In genomic region chr3:46986782-46987484, GRCh38 we compare ENCODE assay signal across 10 cellular contexts. TPM values are rescaled to one million over a fixed set of nuclear protein-coding genes. Genes with fewer than 3 reads are reported as not detected.
DNase-seq lines count a peak whose midpoint lies in the region; ATAC-seq and TF ChIP-seq lines count a peak whose summit lies in the region.
"Had no signal": no experiment of that assay in that cellular context is flagged by ENCODE, and none has a peak within 500 bp of the region (broad histone marks: within the 10 kb centered on the region; RNA-seq: fewer than 3 reads in every experiment).

No MANE protein-coding gene starts in this region.

- DNase-seq in activated naive CD4-positive, alpha-beta T cell treated with anti-CD3 and anti-CD28 coated beads for 36 hours, result no peak
- no peak for DNase-seq in activated naive CD4-positive, alpha-beta T cell treated with Interleukin-2 at 50 U/mL for 16 hours
- DNase-seq in T-helper 17 cell, result no peak
- DNase-seq in right cardiac atrium, result peak; percentile 11 to 20 (median 20)
- no peak for DNase-seq in suprapubic skin (ENCODE audit: low spot score in 2 of 2)
- DNase-seq in NCI-H1694 (lab: John Stamatoyannopoulos, UW), result no peak
- DNase-seq: BE2C, NCI-H69 had no signal

- H3K27ac Mint-ChIP-seq in activated naive CD4-positive, alpha-beta T cell treated with anti-CD3 and anti-CD28 coated beads for 36 hours, result peak overlapping the region; percentile 89
- H3K27ac Mint-ChIP-seq in T-helper 17 cell, result peak overlapping the region; percentile 93

- H3K27me3 ChIP-seq in right cardiac atrium (ENCODE audit: control insufficient read depth, insufficient read depth) (no peaks in the 10 kb centered on the region), suprapubic skin (no peaks in the 10 kb centered on the region)
- H3K27me3 ChIP-seq: BE2C had no signal

- H3K27me3 Mint-ChIP-seq in activated naive CD4-positive, alpha-beta T cell treated with anti-CD3 and anti-CD28 coated beads for 36 hours (ENCODE audit: low read depth), result no peaks in the 10 kb centered on the region
- H3K27me3 Mint-ChIP-seq in T-helper 17 cell, result no peaks in the 10 kb centered on the region

- 83% methylated on average over 3 of the region's 3 CpGs for WGBS in right cardiac atrium
- WGBS in suprapubic skin, result 66% methylated on average over 3 of the region's 3 CpGs

- H3K4me3 Mint-ChIP-seq in activated naive CD4-positive, alpha-beta T cell treated with anti-CD3 and anti-CD28 coated beads for 36 hours, result peak overlapping the region; percentile 82
- peak overlapping the region; percentile 86 for H3K4me3 Mint-ChIP-seq in T-helper 17 cell

- H3K9me3 ChIP-seq in T-helper 17 cell (ENCODE audit: control insufficient read depth, low read length, poor library complexity, severe bottlenecking) (no peaks in the 10 kb centered on the region), right cardiac atrium (ENCODE audit: control insufficient read depth, low read length) (no peaks in the 10 kb centered on the region), suprapubic skin (no peaks in the 10 kb centered on the region)
- H3K9me3 ChIP-seq: BE2C had no signal

- peaks cover 33% of the 10 kb centered on the region for H3K36me3 ChIP-seq in suprapubic skin
- H3K36me3 ChIP-seq: BE2C had no signal

- intact Hi-C loops in activated naive CD4-positive, alpha-beta T cell treated with anti-CD3 and anti-CD28 coated beads for 36 hours (cut with micrococcal nuclease), result loop anchor here (1.0 to 10.0 kb wide), 4 partner anchors 8 to 292 kb away; partner anchors contain the start of genes ALS2CL and NBEAL2
- intact Hi-C loops in right cardiac atrium (cut with DNase I), result no loop called here

- TF ChIP-seq CTCF in suprapubic skin (IDR thresholded peaks at IDR 0.05), result no peak

- no peak overlapping the region for H3K27ac ChIP-seq in right cardiac atrium (ENCODE audit: low read length)
- H3K27ac ChIP-seq in suprapubic skin, result peak overlapping the region; percentile 64

- ATAC-seq in T-helper 17 cell (no peak), right cardiac atrium (no peak), GM18517 (IDR thresholded peaks at IDR 0.05; ENCODE audit: unreplicated experiment) (no peak), HG02852 (IDR thresholded peaks at IDR 0.05; ENCODE audit: unreplicated experiment) (no peak)

- H3K36me3 Mint-ChIP-seq in activated naive CD4-positive, alpha-beta T cell treated with anti-CD3 and anti-CD28 coated beads for 36 hours (ENCODE audit: low read depth), result peaks cover 8% of the 10 kb centered on the region
- H3K36me3 Mint-ChIP-seq in T-helper 17 cell (ENCODE audit: low read depth), result peaks cover 10% of the 10 kb centered on the region

- H3K4me3 ChIP-seq in right cardiac atrium (ENCODE audit: low read length), result no peak overlapping the region
- H3K4me3 ChIP-seq in suprapubic skin, result peak overlapping the region; percentile 15

- no peaks in the 10 kb centered on the region for H3K9me3 Mint-ChIP-seq in activated naive CD4-positive, alpha-beta T cell treated with anti-CD3 and anti-CD28 coated beads for 36 hours

- peaks cover 55% of the 10 kb centered on the region for H3K4me1 Mint-ChIP-seq in activated naive CD4-positive, alpha-beta T cell treated with anti-CD3 and anti-CD28 coated beads for 36 hours (ENCODE audit: low read depth)
- peaks cover 70% of the 10 kb centered on the region for H3K4me1 Mint-ChIP-seq in T-helper 17 cell

- no peak for TF ChIP-seq EP300 in suprapubic skin (IDR thresholded peaks at IDR 0.05)

- H3K4me1 ChIP-seq in right cardiac atrium (ENCODE audit: control insufficient read depth, insufficient read depth, low read length) (peaks cover 4% of the 10 kb centered on the region), suprapubic skin (peaks cover 66% of the 10 kb centered on the region)
- H3K4me1 ChIP-seq: BE2C had no signal

- TF ChIP-seq POLR2A in suprapubic skin (IDR thresholded peaks at IDR 0.05), result no peak

- CTCF ChIA-PET in activated naive CD4-positive, alpha-beta T cell treated with anti-CD3 and anti-CD28 coated beads for 36 hours (lab: Charles Lee), result interaction anchor here (1.1 kb wide), 1 partner anchor 12 kb away, joined by 4 read pairs; no protein-coding TSS in a partner anchor

RNA-seq across cellular contexts. Expression of gene NBEAL2, which starts 7.5 kb away (rescaled TPM):
- 10 to 100 TPM; 85.0 to 92.4 TPM for total RNA-seq in activated naive CD4-positive, alpha-beta T cell treated with anti-CD3 and anti-CD28 coated beads for 36 hours
- total RNA-seq in T-helper 17 cell (100 to 1,000 TPM; 285 to 303 TPM), right cardiac atrium (10 to 100 TPM; 15.9 to 20.1 (median 17.3) TPM), suprapubic skin (100 to 1,000 TPM; 317 to 865 (median 347) TPM)
- polyA plus RNA-seq in right cardiac atrium, result 13.7 TPM

RNA-seq across cellular contexts. Expression of gene CCDC12, which starts 10.4 kb away (rescaled TPM):
- 10 to 100 TPM; 37.6 to 43.0 TPM for total RNA-seq in activated naive CD4-positive, alpha-beta T cell treated with anti-CD3 and anti-CD28 coated beads for 36 hours
- total RNA-seq in T-helper 17 cell (10 to 100 TPM; 67.6 to 75.8 TPM), right cardiac atrium (10 to 100 TPM; 31.2 to 37.7 (median 34.2) TPM), suprapubic skin (10 to 100 TPM; 56.1 to 86.8 (median 81.6) TPM)
- polyA plus RNA-seq in right cardiac atrium, result 58.0 TPM

Comparison
In these comparisons a context has a peak if more than half of its experiments do, and no peak if none do; other contexts are left out.
1. DNase-seq: peak in right cardiac atrium (3 of 3); none in activated naive CD4-positive, alpha-beta T cell treated with anti-CD3 and anti-CD28 coated beads for 36 hours (single experiment), activated naive CD4-positive, alpha-beta T cell treated with Interleukin-2 at 50 U/mL for 16 hours (single experiment), T-helper 17 cell (0 of 3), suprapubic skin (0 of 2) and NCI-H1694 (single experiment).
2. RNA of gene NBEAL2, which starts 7.5 kb away (total RNA-seq): 317 to 865 TPM in suprapubic skin, 285 to 303 TPM in T-helper 17 cell and 85.0 to 92.4 TPM in activated naive CD4-positive, alpha-beta T cell treated with anti-CD3 and anti-CD28 coated beads for 36 hours; 15.9 to 20.1 TPM in right cardiac atrium; every median in the first group is over 4 times any median in the second.